Comparison of ENCODE assay signal across 3 cellular contexts in the genomic region with DNA sequence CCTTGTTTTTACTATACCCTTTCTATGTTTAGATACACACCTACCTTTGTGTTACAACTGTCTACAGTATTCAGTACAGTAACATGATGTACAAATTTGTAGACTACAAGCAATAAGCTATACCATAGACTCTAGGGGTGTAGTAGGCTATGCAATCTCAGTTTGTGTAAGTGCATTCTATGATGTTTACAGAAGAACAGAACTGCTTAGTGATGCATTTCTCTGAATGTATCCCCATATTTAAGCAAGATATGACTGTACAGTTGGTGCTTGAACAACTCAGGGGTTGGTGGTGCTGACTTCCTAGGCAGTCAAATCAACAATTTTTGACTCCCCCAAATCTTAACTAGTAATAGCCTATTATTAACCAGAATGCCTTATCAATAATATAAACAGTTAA.
"Had no signal": no experiment of that assay in that cellular context is flagged by ENCODE, and none has a peak within 500 bp of the region (broad histone marks: within the 10 kb centered on the region; RNA-seq: fewer than 3 reads in every experiment).

No MANE protein-coding gene starts in this region.

- ATAC-seq: GM12878 had no signal

- DNase-seq: GDM1, GF-D8 had no signal
